Comparison of ENCODE assay signal across 17 cellular contexts in genomic region chr10:132192076-132192975, GRCh38. TPM values are rescaled to one million over a fixed set of nuclear protein-coding genes. Genes with fewer than 3 reads are reported as not detected.
A peak's percentile ranks its signal among the peaks of the same experiment; 100 is the strongest.
DNase-seq lines count a peak whose midpoint lies in the region; ATAC-seq and TF ChIP-seq lines count a peak whose summit lies in the region.
"Had no signal": no experiment of that assay in that cellular context is flagged by ENCODE, and none has a peak within 500 bp of the region (broad histone marks: within the 10 kb centered on the region; RNA-seq: fewer than 3 reads in every experiment).

No MANE protein-coding gene starts in this region.

- TF ChIP-seq CTCF in natural killer cell (IDR thresholded peaks at IDR 0.05), result no peak
- no peak for TF ChIP-seq CTCF in glutamatergic neuron (IDR thresholded peaks at IDR 0.05; ENCODE audit: partially characterized antibody, unreplicated experiment)

- no peaks in the 10 kb centered on the region for H3K9me3 Mint-ChIP-seq in natural killer cell treated with Interleukin-12 subunit alpha and Interleukin-12 subunit beta and Interleukin-15 and Interleukin-18, amount 100 ng/mL, for 72 hours
- H3K9me3 Mint-ChIP-seq in natural killer cell (no peaks in the 10 kb centered on the region), glutamatergic neuron (ENCODE audit: unreplicated experiment) (peaks cover 13% of the 10 kb centered on the region)
- H3K9me3 Mint-ChIP-seq in activated CD8-positive, alpha-beta T cell treated with anti-CD3 and anti-CD28 coated beads, Interleukin-2, amount 10 ng/mL, durations not matched to agents 7 days and 5 days (ENCODE audit: insufficient read depth), result no peaks in the 10 kb centered on the region
- H3K9me3 Mint-ChIP-seq in activated CD4-positive, alpha-beta T cell treated with anti-CD3 and anti-CD28 coated beads, Interleukin-2, amount 10 ng/mL, durations not matched to agents 24 days and 14 days, result peaks cover 3% of the 10 kb centered on the region

- DNase-seq in natural killer cell treated with Interleukin-12 subunit alpha and Interleukin-12 subunit beta and Interleukin-15 and Interleukin-18, amount 100 ng/mL, for 72 hours (ENCODE audit: low spot score), result peak; percentile 42
- DNase-seq in natural killer cell, result no peak
- peak; percentile 14 for DNase-seq in glutamatergic neuron
- DNase-seq in myocyte (ENCODE audit: low read depth), result peak; percentile 47
- DNase-seq in activated CD8-positive, alpha-beta T cell treated with anti-CD3 and anti-CD28 coated beads, Interleukin-2, amount 10 ng/mL, durations not matched to agents 7 days and 5 days, result no peak
- DNase-seq in activated CD4-positive, alpha-beta T cell treated with anti-CD3 and anti-CD28 coated beads, Interleukin-2, amount 10 ng/mL, durations not matched to agents 24 days and 14 days, result no peak
- no peak for DNase-seq in T-helper 2 cell
- no peak for DNase-seq in NCI-H748 (lab: John Stamatoyannopoulos, UW; ENCODE audit: unreplicated experiment)
- DNase-seq: Caco-2; Kasumi-1; NCI-H2081 treated with DMSO at 0.1 percent for 48 hours; NCI-H2227 treated with DMSO at 0.1 percent for 48 hours; NCI-H526; NK-92 treated with Interleukin-12 subunit alpha and Interleukin-12 subunit beta, amount 100 ng/mL, for 24 hours; OCI-M1 had no signal

- POLR2A ChIA-PET in activated CD8-positive, alpha-beta T cell treated with anti-CD3 and anti-CD28 coated beads, Interleukin-2, amount 10 ng/mL, durations not matched to agents 7 days and 5 days (lab: Charles Lee), result no interaction called here

- H3K4me1 Mint-ChIP-seq in natural killer cell treated with Interleukin-12 subunit alpha and Interleukin-12 subunit beta and Interleukin-15 and Interleukin-18, amount 100 ng/mL, for 72 hours (ENCODE audit: low read depth in 2 of 2), result no peaks in the 10 kb centered on the region
- H3K4me1 Mint-ChIP-seq in natural killer cell, result peaks cover 0 to 7% of the 10 kb centered on the region in 2 donors
- peaks cover 15% of the 10 kb centered on the region for H3K4me1 Mint-ChIP-seq in glutamatergic neuron (ENCODE audit: low read depth, unreplicated experiment)
- H3K4me1 Mint-ChIP-seq in activated CD8-positive, alpha-beta T cell treated with anti-CD3 and anti-CD28 coated beads, Interleukin-2, amount 10 ng/mL, durations not matched to agents 7 days and 5 days (ENCODE audit: low read depth), result no peaks in the 10 kb centered on the region
- peaks cover 11% of the 10 kb centered on the region for H3K4me1 Mint-ChIP-seq in activated CD4-positive, alpha-beta T cell treated with anti-CD3 and anti-CD28 coated beads, Interleukin-2, amount 10 ng/mL, durations not matched to agents 24 days and 14 days
- H3K4me1 Mint-ChIP-seq: CD14-positive monocyte had no signal

- no peak overlapping the region for H3K27ac Mint-ChIP-seq in natural killer cell treated with Interleukin-12 subunit alpha and Interleukin-12 subunit beta and Interleukin-15 and Interleukin-18, amount 100 ng/mL, for 72 hours
- H3K27ac Mint-ChIP-seq in natural killer cell (no peak overlapping the region), glutamatergic neuron (ENCODE audit: unreplicated experiment) (no peak overlapping the region)
- no peak overlapping the region for H3K27ac Mint-ChIP-seq in activated CD8-positive, alpha-beta T cell treated with anti-CD3 and anti-CD28 coated beads, Interleukin-2, amount 10 ng/mL, durations not matched to agents 7 days and 5 days
- H3K27ac Mint-ChIP-seq in activated CD4-positive, alpha-beta T cell treated with anti-CD3 and anti-CD28 coated beads, Interleukin-2, amount 10 ng/mL, durations not matched to agents 24 days and 14 days, result no peak overlapping the region

- intact Hi-C loops in natural killer cell (cut with micrococcal nuclease), result no loop called here
- intact Hi-C loops in activated CD4-positive, alpha-beta T cell treated with anti-CD3 and anti-CD28 coated beads, Interleukin-2, amount 10 ng/mL, durations not matched to agents 24 days and 14 days (cut with micrococcal nuclease), result no loop called here

- H3K4me3 Mint-ChIP-seq in natural killer cell treated with Interleukin-12 subunit alpha and Interleukin-12 subunit beta and Interleukin-15 and Interleukin-18, amount 100 ng/mL, for 72 hours, result no peak overlapping the region
- H3K4me3 Mint-ChIP-seq in natural killer cell, result no peak overlapping the region
- no peak overlapping the region for H3K4me3 Mint-ChIP-seq in glutamatergic neuron (ENCODE audit: unreplicated experiment)
- no peak overlapping the region for H3K4me3 Mint-ChIP-seq in activated CD8-positive, alpha-beta T cell treated with anti-CD3 and anti-CD28 coated beads, Interleukin-2, amount 10 ng/mL, durations not matched to agents 7 days and 5 days
- H3K4me3 Mint-ChIP-seq in activated CD4-positive, alpha-beta T cell treated with anti-CD3 and anti-CD28 coated beads, Interleukin-2, amount 10 ng/mL, durations not matched to agents 24 days and 14 days, result no peak overlapping the region
- H3K4me3 Mint-ChIP-seq: CD14-positive monocyte had no signal

- peaks cover 17 to 20% of the 10 kb centered on the region in 2 donors for H3K27me3 Mint-ChIP-seq in natural killer cell treated with Interleukin-12 subunit alpha and Interleukin-12 subunit beta and Interleukin-15 and Interleukin-18, amount 100 ng/mL, for 72 hours
- H3K27me3 Mint-ChIP-seq in natural killer cell (ENCODE audit: low read depth in 2 of 2) (peaks cover 24 to 25% of the 10 kb centered on the region in 2 donors), glutamatergic neuron (ENCODE audit: unreplicated experiment) (peaks cover 18% of the 10 kb centered on the region)
- H3K27me3 Mint-ChIP-seq in activated CD8-positive, alpha-beta T cell treated with anti-CD3 and anti-CD28 coated beads, Interleukin-2, amount 10 ng/mL, durations not matched to agents 7 days and 5 days (ENCODE audit: low read depth), result peaks cover 23% of the 10 kb centered on the region
- H3K27me3 Mint-ChIP-seq in activated CD4-positive, alpha-beta T cell treated with anti-CD3 and anti-CD28 coated beads, Interleukin-2, amount 10 ng/mL, durations not matched to agents 24 days and 14 days, result peaks cover 17% of the 10 kb centered on the region

- CTCF ChIA-PET in activated CD8-positive, alpha-beta T cell treated with anti-CD3 and anti-CD28 coated beads, Interleukin-2, amount 10 ng/mL, durations not matched to agents 7 days and 5 days (lab: Charles Lee), result no interaction called here

- ATAC-seq in natural killer cell treated with Interleukin-12 subunit alpha and Interleukin-12 subunit beta and Interleukin-15 and Interleukin-18, amount 100 ng/mL, for 72 hours, result no peak
- ATAC-seq in natural killer cell, result no peak
- no peak for ATAC-seq in activated CD8-positive, alpha-beta T cell treated with anti-CD3 and anti-CD28 coated beads, Interleukin-2, amount 10 ng/mL, durations not matched to agents 7 days and 5 days
- ATAC-seq: HCT116 had no signal

- no peaks in the 10 kb centered on the region for H3K36me3 Mint-ChIP-seq in natural killer cell treated with Interleukin-12 subunit alpha and Interleukin-12 subunit beta and Interleukin-15 and Interleukin-18, amount 100 ng/mL, for 72 hours
- H3K36me3 Mint-ChIP-seq in natural killer cell (no peaks in the 10 kb centered on the region), glutamatergic neuron (ENCODE audit: unreplicated experiment) (peaks cover 11% of the 10 kb centered on the region)
- no peaks in the 10 kb centered on the region for H3K36me3 Mint-ChIP-seq in activated CD8-positive, alpha-beta T cell treated with anti-CD3 and anti-CD28 coated beads, Interleukin-2, amount 10 ng/mL, durations not matched to agents 7 days and 5 days (ENCODE audit: low read depth)
- peaks cover 12% of the 10 kb centered on the region for H3K36me3 Mint-ChIP-seq in activated CD4-positive, alpha-beta T cell treated with anti-CD3 and anti-CD28 coated beads, Interleukin-2, amount 10 ng/mL, durations not matched to agents 24 days and 14 days (ENCODE audit: low read depth)

RNA-seq across cellular contexts. Expression of gene DPYSL4, which starts 5.6 kb away (rescaled TPM):
- total RNA-seq in natural killer cell treated with Interleukin-12 subunit alpha and Interleukin-12 subunit beta and Interleukin-15 and Interleukin-18, amount 100 ng/mL, for 72 hours, result 10 to 100 TPM in 1 of 2 donors, 1 to 10 TPM in 1; 6.5 to 19.2 TPM
- total RNA-seq in natural killer cell (1 to 10 TPM in 2 of 3 donors, under 1 TPM in 1; 0.40 to 1.3 (median 1.0) TPM), glutamatergic neuron (ENCODE audit: unreplicated experiment) (402 TPM), myocyte (21.0 and 22.3 TPM in 2 replicates)
- polyA plus RNA-seq in myocyte (2012), result 27.9 TPM
- 1 to 10 TPM; 1.2 to 2.2 TPM for total RNA-seq in activated CD8-positive, alpha-beta T cell treated with anti-CD3 and anti-CD28 coated beads, Interleukin-2, amount 10 ng/mL, durations not matched to agents 7 days and 5 days
- total RNA-seq in activated CD4-positive, alpha-beta T cell treated with anti-CD3 and anti-CD28 coated beads, Interleukin-2, amount 10 ng/mL, durations not matched to agents 24 days and 14 days, result 32.5 TPM in 2 replicates
- total RNA-seq: Caco-2 had no signal
- polyA plus RNA-seq: CD14-positive monocyte had no signal

Comparison
In these comparisons a context has a peak if more than half of its experiments do, and no peak if none do; other contexts are left out.
1. DNase-seq: peak in natural killer cell treated with Interleukin-12 subunit alpha and Interleukin-12 subunit beta and Interleukin-15 and Interleukin-18, amount 100 ng/mL, for 72 hours (single experiment), glutamatergic neuron (single experiment) and myocyte (single experiment); none in natural killer cell (single experiment), activated CD8-positive, alpha-beta T cell treated with anti-CD3 and anti-CD28 coated beads, Interleukin-2, amount 10 ng/mL, durations not matched to agents 7 days and 5 days (single experiment), activated CD4-positive, alpha-beta T cell treated with anti-CD3 and anti-CD28 coated beads, Interleukin-2, amount 10 ng/mL, durations not matched to agents 24 days and 14 days (single experiment), T-helper 2 cell (0 of 5) and NCI-H748 (single experiment).
2. RNA of gene DPYSL4, which starts 5.6 kb away (total RNA-seq): 402 TPM in glutamatergic neuron (single experiment); 32.5 TPM in activated CD4-positive, alpha-beta T cell treated with anti-CD3 and anti-CD28 coated beads, Interleukin-2, amount 10 ng/mL, durations not matched to agents 24 days and 14 days, 21.0 to 22.3 TPM in myocyte, 6.5 to 19.2 TPM in natural killer cell treated with Interleukin-12 subunit alpha and Interleukin-12 subunit beta and Interleukin-15 and Interleukin-18, amount 100 ng/mL, for 72 hours, 1.2 to 2.2 TPM in activated CD8-positive, alpha-beta T cell treated with anti-CD3 and anti-CD28 coated beads, Interleukin-2, amount 10 ng/mL, durations not matched to agents 7 days and 5 days and 0.40 to 1.3 TPM in natural killer cell; every median in the first group is over 10 times any median in the second.